ENCODE assay signal across 2 cellular contexts in genomic region chr1:209800984-209801834, GRCh38.
A peak's percentile ranks its signal among the peaks of the same experiment; 100 is the strongest.
TF ChIP-seq lines count a peak whose summit lies in the region.

No MANE protein-coding gene starts in this region.

TF ChIP-seq in IMR-90, 13 proteins besides CTCF, POLR2A, EP300 and RAD21:
- no peak for TF ChIP-seq MAZ (IDR thresholded peaks at IDR 0.05; ENCODE audit: borderline replicate concordance, low read depth, low read length)
- no peak for TF ChIP-seq SMC3 (IDR thresholded peaks at IDR 0.05; ENCODE audit: low read depth, low read length)
- no peak for TF ChIP-seq USF2 (IDR thresholded peaks at IDR 0.05; ENCODE audit: low read depth, low read length)
- no peak for TF ChIP-seq ELK1 (IDR thresholded peaks at IDR 0.05; ENCODE audit: borderline replicate concordance, low read depth, low read length)
- TF ChIP-seq RFX5 (IDR thresholded peaks at IDR 0.05; ENCODE audit: low read depth, low read length): no peak
- no peak for TF ChIP-seq RCOR1 (IDR thresholded peaks at IDR 0.05; ENCODE audit: insufficient replicate concordance, low read length)
- TF ChIP-seq MXI1 (IDR thresholded peaks at IDR 0.05; ENCODE audit: borderline replicate concordance, low read depth, low read length): no peak
- TF ChIP-seq CEBPB (IDR thresholded peaks at IDR 0.05; ENCODE audit: low read depth, low read length): no peak
- no peak for TF ChIP-seq CHD1 (IDR thresholded peaks at IDR 0.05; ENCODE audit: low read depth, low read length)
- TF ChIP-seq BHLHE40 (IDR thresholded peaks at IDR 0.05; ENCODE audit: low read depth, low read length): no peak
- no peak for TF ChIP-seq MAFK (IDR thresholded peaks at IDR 0.05; ENCODE audit: low read depth, low read length)
- no peak for TF ChIP-seq FOS (IDR thresholded peaks at IDR 0.05; ENCODE audit: low read depth, low read length)
- TF ChIP-seq NFE2L2 (IDR thresholded peaks at IDR 0.05; ENCODE audit: low read depth, low read length): no peak

TF ChIP-seq in K562, 482 proteins besides CTCF, POLR2A, EP300 and RAD21:
- peak; percentile 23; the same call in 1 of the 2 replicates for TF ChIP-seq VEZF1 (CRISPR knock-in tag; IDR thresholded peaks at IDR 0.05)
- no peak for TF ChIP-seq ZFP91 (CRISPR knock-in tag; IDR thresholded peaks at IDR 0.05)
- TF ChIP-seq ZNF695 (CRISPR knock-in tag; IDR thresholded peaks at IDR 0.05): no peak
- no peak for TF ChIP-seq JUND (IDR thresholded peaks at IDR 0.05; ENCODE audit: borderline replicate concordance, low read depth, low read length)
- TF ChIP-seq JUND (tag; IDR thresholded peaks at IDR 0.05; ENCODE audit: borderline replicate concordance, low read depth, low read length): peak; percentile 21; the same call in 1 of the 3 replicates
- 0 out of 2 replicates have a peak, but pooled peaks have one; percentile 16 for TF ChIP-seq ATF7 (IDR thresholded peaks at IDR 0.05)
- peak; percentile 49 for TF ChIP-seq ATF3 (IDR thresholded peaks at IDR 0.05)
- TF ChIP-seq ATF3 (CRISPR knock-in tag; conservative IDR thresholded peaks at IDR 0.05): no peak
- TF ChIP-seq TARDBP (IDR thresholded peaks at IDR 0.05): no peak
- no peak for TF ChIP-seq HSF4 (CRISPR knock-in tag; IDR thresholded peaks at IDR 0.05; ENCODE audit: borderline replicate concordance)
- TF ChIP-seq UBTF (IDR thresholded peaks at IDR 0.05; ENCODE audit: borderline replicate concordance in 1 of 2, low read depth in 2 of 2, low read length in 2 of 2): no peak
- 0 out of 2 replicates have a peak, but pooled peaks have one; percentile 28 for TF ChIP-seq EGR1 (conservative IDR thresholded peaks at IDR 0.05)
TF ChIP-seq in K562: peak in this region for 5.
